ENCODE assay signal across 9 cellular contexts in the genomic region with DNA sequence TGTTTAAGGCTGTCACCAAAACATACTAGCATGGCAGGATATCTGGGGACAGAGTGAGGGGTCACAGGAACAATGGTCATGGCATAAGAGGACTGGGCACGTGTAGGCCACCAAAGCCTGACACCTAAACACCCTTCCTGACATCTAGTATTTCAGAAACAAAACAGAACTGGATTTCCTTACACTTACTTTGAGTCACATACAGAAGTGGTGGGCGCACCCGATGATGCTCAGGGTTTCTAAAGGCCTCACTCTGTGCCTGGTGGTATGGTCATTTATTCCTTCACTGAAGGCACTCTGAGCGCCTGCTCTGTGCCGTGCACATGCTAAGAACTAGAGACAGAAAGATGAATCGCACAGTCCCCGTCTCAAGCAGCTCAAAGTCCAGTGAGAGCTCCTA. TPM values are rescaled to one million over a fixed set of nuclear protein-coding genes. Genes with fewer than 3 reads are reported as not detected.
A peak's percentile ranks its signal among the peaks of the same experiment; 100 is the strongest.
DNase-seq lines count a peak whose midpoint lies in the region; ATAC-seq and TF ChIP-seq lines count a peak whose summit lies in the region.
"Had no signal": no experiment of that assay in that cellular context is flagged by ENCODE, and none has a peak within 500 bp of the region (broad histone marks: within the 10 kb centered on the region; RNA-seq: fewer than 3 reads in every experiment).

No MANE protein-coding gene starts in this region.

- H4K20me1 ChIP-seq in DOHH2 (ENCODE audit: control insufficient read depth, insufficient read depth, low read depth, low read length) (peaks cover 3% of the 10 kb centered on the region; the same call in 1 of the 2 replicates), MM.1S (ENCODE audit: insufficient read depth, low read length) (peaks cover 3% of the 10 kb centered on the region), neural progenitor cell (ENCODE audit: low read depth) (peaks cover 16% of the 10 kb centered on the region)

- H3K9me2 ChIP-seq in DOHH2 (replicated peaks; ENCODE audit: control insufficient read depth, low read length): no peaks in the 10 kb centered on the region
- no peaks in the 10 kb centered on the region for H3K9me2 ChIP-seq in MM.1S (replicated peaks; ENCODE audit: insufficient read depth, low read length)

- no peak for DNase-seq in MM.1S
- DNase-seq in activated naive CD8-positive, alpha-beta T cell treated with anti-CD3 and anti-CD28 coated beads, Interleukin-2, amount 10 ng/mL, durations not matched to agents 7 days and 5 days: no peak
- no peak for DNase-seq in neural progenitor cell (ENCODE audit: low spot score)
- no peak for DNase-seq in T-helper 9 cell
- no peak for DNase-seq in glomerular visceral epithelial cell (ENCODE audit: extremely low spot score)

- H3K27me3 ChIP-seq in DOHH2 (ENCODE audit: control insufficient read depth, low read length): no peaks in the 10 kb centered on the region
- H3K27me3 ChIP-seq in MM.1S (replicated peaks; ENCODE audit: insufficient read depth, low read length): no peaks in the 10 kb centered on the region
- peaks cover 23% of the 10 kb centered on the region for H3K27me3 ChIP-seq in neural progenitor cell

- TF ChIP-seq CTCF in DOHH2 (IDR thresholded peaks at IDR 0.05; ENCODE audit: low read depth, low read length, poor library complexity, severe bottlenecking): no peak
- TF ChIP-seq CTCF in MM.1S (IDR thresholded peaks at IDR 0.05; ENCODE audit: low read length): no peak
- TF ChIP-seq CTCF in neural progenitor cell (IDR thresholded peaks at IDR 0.05): no peak

- H3F3A ChIP-seq in DOHH2 (ENCODE audit: control insufficient read depth, insufficient read depth) (peaks cover 10% of the 10 kb centered on the region), MM.1S (ENCODE audit: insufficient read depth, low read length) (peaks cover 11% of the 10 kb centered on the region), neural progenitor cell (ENCODE audit: low read depth) (peaks cover 9% of the 10 kb centered on the region)

- no peaks in the 10 kb centered on the region for H3K9me3 Mint-ChIP-seq in activated naive CD8-positive, alpha-beta T cell treated with anti-CD3 and anti-CD28 coated beads, Interleukin-2, amount 10 ng/mL, durations not matched to agents 7 days and 5 days
- H3K9me3 Mint-ChIP-seq in neural progenitor cell: no peaks in the 10 kb centered on the region

- peaks cover 6% of the 10 kb centered on the region for H3K36me3 Mint-ChIP-seq in activated naive CD8-positive, alpha-beta T cell treated with anti-CD3 and anti-CD28 coated beads, Interleukin-2, amount 10 ng/mL, durations not matched to agents 7 days and 5 days
- H3K36me3 Mint-ChIP-seq in neural progenitor cell: peaks cover 3% of the 10 kb centered on the region

- ATAC-seq in activated naive CD8-positive, alpha-beta T cell treated with anti-CD3 and anti-CD28 coated beads, Interleukin-2, amount 10 ng/mL, durations not matched to agents 7 days and 5 days (ENCODE audit: low read depth): no peak
- no peak for ATAC-seq in GM18870 (IDR thresholded peaks at IDR 0.05; ENCODE audit: unreplicated experiment)
- no peak for ATAC-seq in GM19023 (IDR thresholded peaks at IDR 0.05; ENCODE audit: unreplicated experiment)
- ATAC-seq: Right ventricle myocardium inferior had no signal

- H3K4me1 ChIP-seq in DOHH2 (ENCODE audit: control insufficient read depth, low read length): peaks cover 19% of the 10 kb centered on the region
- peaks cover 20% of the 10 kb centered on the region for H3K4me1 ChIP-seq in MM.1S (ENCODE audit: low read length)
- peaks cover 15% of the 10 kb centered on the region for H3K4me1 ChIP-seq in neural progenitor cell

- H3K4me2 ChIP-seq in DOHH2 (ENCODE audit: low read length): peak overlapping the region; percentile 68
- peak overlapping the region; percentile 88 for H3K4me2 ChIP-seq in MM.1S (ENCODE audit: low read depth, low read length)
- H3K4me2 ChIP-seq in neural progenitor cell: peak overlapping the region; percentile 78

- H3K9ac ChIP-seq in MM.1S (ENCODE audit: low read length) (peak overlapping the region; percentile 70; the same call in 1 of the 2 replicates), neural progenitor cell (no peak overlapping the region)

- peaks cover 65% of the 10 kb centered on the region for H3K79me2 ChIP-seq in DOHH2 (ENCODE audit: control insufficient read depth, low read length)
- peaks cover 64% of the 10 kb centered on the region for H3K79me2 ChIP-seq in MM.1S (ENCODE audit: low read length)
- peaks cover 43% of the 10 kb centered on the region for H3K79me2 ChIP-seq in neural progenitor cell (ENCODE audit: low read depth)

- H3K27ac ChIP-seq in DOHH2 (ENCODE audit: low read depth, low read length) (no peak overlapping the region), MM.1S (ENCODE audit: low read length) (no peak overlapping the region; the same call in 1 of the 2 replicates), neural progenitor cell (no peak overlapping the region)

- POLR2A ChIA-PET in activated naive CD8-positive, alpha-beta T cell treated with anti-CD3 and anti-CD28 coated beads, Interleukin-2, amount 10 ng/mL, durations not matched to agents 7 days and 5 days (lab: Charles Lee): interaction anchor here (1.1 to 3.0 kb wide), 2 partner anchors 68 to 214 kb away, joined by 3 to 37 read pairs; a partner anchor contains a TSS

- H3K36me3 ChIP-seq in DOHH2 (ENCODE audit: control insufficient read depth, low read length) (peaks cover 5% of the 10 kb centered on the region), MM.1S (replicated peaks; ENCODE audit: insufficient read depth, low read length) (no peaks in the 10 kb centered on the region), neural progenitor cell (no peaks in the 10 kb centered on the region)

- H3K27me3 Mint-ChIP-seq in activated naive CD8-positive, alpha-beta T cell treated with anti-CD3 and anti-CD28 coated beads, Interleukin-2, amount 10 ng/mL, durations not matched to agents 7 days and 5 days: no peaks in the 10 kb centered on the region
- H3K27me3 Mint-ChIP-seq in neural progenitor cell (ENCODE audit: insufficient read depth, low read depth): peaks cover 7% of the 10 kb centered on the region

- peak overlapping the region; percentile 86 for H3K4me3 Mint-ChIP-seq in activated naive CD8-positive, alpha-beta T cell treated with anti-CD3 and anti-CD28 coated beads, Interleukin-2, amount 10 ng/mL, durations not matched to agents 7 days and 5 days
- peak overlapping the region; percentile 92 for H3K4me3 Mint-ChIP-seq in neural progenitor cell

- H3K4me3 ChIP-seq in DOHH2 (ENCODE audit: low read length) (peak overlapping the region; percentile 98), MM.1S (ENCODE audit: low read length) (peak overlapping the region; percentile 74), neural progenitor cell (no peak overlapping the region)

- H2AFZ ChIP-seq in MM.1S (ENCODE audit: low read length) (no peak overlapping the region), neural progenitor cell (replicated peaks) (no peak overlapping the region)

- H3K4me1 Mint-ChIP-seq in activated naive CD8-positive, alpha-beta T cell treated with anti-CD3 and anti-CD28 coated beads, Interleukin-2, amount 10 ng/mL, durations not matched to agents 7 days and 5 days: peaks cover 39% of the 10 kb centered on the region
- H3K4me1 Mint-ChIP-seq in neural progenitor cell: peaks cover 32% of the 10 kb centered on the region

- H3K9me3 ChIP-seq in DOHH2 (ENCODE audit: control insufficient read depth, insufficient read depth, low read length) (no peaks in the 10 kb centered on the region), MM.1S (replicated peaks; ENCODE audit: insufficient read depth, low read length) (no peaks in the 10 kb centered on the region), neural progenitor cell (ENCODE audit: low read depth) (no peaks in the 10 kb centered on the region)

- peak overlapping the region; percentile 88 for H3K27ac Mint-ChIP-seq in activated naive CD8-positive, alpha-beta T cell treated with anti-CD3 and anti-CD28 coated beads, Interleukin-2, amount 10 ng/mL, durations not matched to agents 7 days and 5 days
- H3K27ac Mint-ChIP-seq in neural progenitor cell: peak overlapping the region; percentile 3

RNA-seq across cellular contexts. Expression of a gene that starts 2.0 kb away (rescaled TPM):
- 10 to 100 TPM; 26.5 to 29.8 TPM for total RNA-seq in activated naive CD8-positive, alpha-beta T cell treated with anti-CD3 and anti-CD28 coated beads, Interleukin-2, amount 10 ng/mL, durations not matched to agents 7 days and 5 days
- total RNA-seq in neural progenitor cell (ENCODE audit: low replicate concordance): 11.6 and 11.9 TPM in 2 replicates

RNA-seq across cellular contexts. Expression of a gene that starts 48.4 kb away (rescaled TPM):
- total RNA-seq in activated naive CD8-positive, alpha-beta T cell treated with anti-CD3 and anti-CD28 coated beads, Interleukin-2, amount 10 ng/mL, durations not matched to agents 7 days and 5 days: 10 to 100 TPM; 42.9 to 47.8 TPM
- 65.3 and 89.3 TPM in 2 replicates for total RNA-seq in neural progenitor cell (ENCODE audit: low replicate concordance)
